In genomic region chr17:42103221-42103954, GRCh38 we compare ENCODE assay signal across 1 cellular context.
TF ChIP-seq lines count a peak whose summit lies in the region.

No MANE protein-coding gene starts in this region.

TF ChIP-seq in K562, 482 proteins besides CTCF, POLR2A, EP300 and RAD21:
- TF ChIP-seq TBL1XR1 (IDR thresholded peaks at IDR 0.05; ENCODE audit: low read length in 2 of 2) = no peak
- no peak for TF ChIP-seq BCLAF1 (IDR thresholded peaks at IDR 0.05; ENCODE audit: borderline replicate concordance in 1 of 2, control insufficient read depth in 1 of 2, low read depth in 2 of 2, low read length in 1 of 2)
- peak; percentile 16; the same call in 1 of the 2 replicates for TF ChIP-seq ZBTB33 (CRISPR knock-in tag; IDR thresholded peaks at IDR 0.05)
- no peak for TF ChIP-seq IFI16 (CRISPR knock-in tag; IDR thresholded peaks at IDR 0.05)
- no peak for TF ChIP-seq IRF2 (CRISPR knock-in tag; IDR thresholded peaks at IDR 0.05)
